Comparison of ENCODE assay signal across 16 cellular contexts in the genomic region with DNA sequence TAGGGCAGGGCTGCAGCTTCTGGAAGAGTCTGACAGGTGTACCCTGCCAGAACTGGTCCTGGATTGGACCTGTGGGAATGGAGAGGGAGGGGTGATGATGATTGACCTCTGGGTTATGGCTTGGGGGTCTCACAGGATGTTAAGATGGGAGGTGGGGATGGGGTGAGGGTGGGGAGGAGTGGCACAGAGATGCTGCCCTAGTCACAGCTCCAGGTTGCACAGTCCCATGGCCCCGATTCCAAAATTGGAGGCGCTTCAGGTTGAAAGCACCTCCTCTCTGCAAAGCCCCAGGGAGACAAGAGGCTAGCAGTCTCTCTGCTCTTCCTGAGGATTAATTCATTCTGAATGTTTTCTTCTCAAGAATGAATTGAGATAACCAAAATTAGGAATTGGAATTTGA.
DNase-seq lines count a peak whose midpoint lies in the region; ATAC-seq and TF ChIP-seq lines count a peak whose summit lies in the region.
"Had no signal": no experiment of that assay in that cellular context is flagged by ENCODE, and none has a peak within 500 bp of the region (broad histone marks: within the 10 kb centered on the region; RNA-seq: fewer than 3 reads in every experiment).

No MANE protein-coding gene starts in this region.

- H3K27me3 ChIP-seq in heart left ventricle (no peaks in the 10 kb centered on the region), endodermal cell (ENCODE audit: control insufficient read depth, insufficient read depth, low read length, poor library complexity, severe bottlenecking) (no peaks in the 10 kb centered on the region), foreskin keratinocyte (no peaks in the 10 kb centered on the region)
- H3K27me3 ChIP-seq: BLaER1 had no signal

- H3K4me1 Mint-ChIP-seq in endodermal cell = no peaks in the 10 kb centered on the region
- peaks cover 39% of the 10 kb centered on the region for H3K4me1 Mint-ChIP-seq in nephron progenitor cell
- peaks cover 7% of the 10 kb centered on the region for H3K4me1 Mint-ChIP-seq in HFFc6 (ENCODE audit: low read depth)
- H3K4me1 Mint-ChIP-seq: CD4-positive, alpha-beta memory T cell; GM23338 had no signal

- intact Hi-C loops in cardiac septum (cut with DNase I) (loop anchor here (5.0 kb wide), 1 partner anchor 80 kb away; no protein-coding TSS in a partner anchor), heart left ventricle (cut with DNase I) (loop anchor here in 4 of 10 donors (5.0 to 10.0 kb wide), 4 partner anchors 78 to 318 kb away; no protein-coding TSS in a partner anchor)

- peaks cover 0 to 29% (median 16%) of the 10 kb centered on the region in 12 donors for H3K4me1 ChIP-seq in heart left ventricle
- H3K4me1 ChIP-seq in endodermal cell (ENCODE audit: control insufficient read depth, insufficient read depth, low read length) = no peaks in the 10 kb centered on the region
- no peaks in the 10 kb centered on the region for H3K4me1 ChIP-seq in foreskin keratinocyte
- H3K4me1 ChIP-seq: BLaER1 had no signal

- no peaks in the 10 kb centered on the region for H3K36me3 Mint-ChIP-seq in endodermal cell (ENCODE audit: low read depth)
- no peaks in the 10 kb centered on the region for H3K36me3 Mint-ChIP-seq in nephron progenitor cell (ENCODE audit: low read depth)
- no peaks in the 10 kb centered on the region for H3K36me3 Mint-ChIP-seq in HFFc6 (ENCODE audit: low read depth)
- H3K36me3 Mint-ChIP-seq: CD14-positive monocyte; CD4-positive, alpha-beta memory T cell had no signal

- no peak for TF ChIP-seq POLR2A in heart left ventricle (IDR thresholded peaks at IDR 0.05)

- no peak overlapping the region for H3K9ac ChIP-seq in endodermal cell (ENCODE audit: extremely low read depth, low read length, poor library complexity, severe bottlenecking)
- H3K9ac ChIP-seq: BLaER1 had no signal

- ATAC-seq in heart left ventricle (no peak), foreskin keratinocyte (no peak)
- ATAC-seq: GM23338 had no signal

- H3K9me3 ChIP-seq in heart left ventricle (no peaks in the 10 kb centered on the region), endodermal cell (ENCODE audit: control insufficient read depth, low read length) (no peaks in the 10 kb centered on the region)

- H3K4me3 Mint-ChIP-seq in endodermal cell (no peak overlapping the region), nephron progenitor cell (no peak overlapping the region), HFFc6 (no peak overlapping the region)
- H3K4me3 Mint-ChIP-seq: CD14-positive monocyte; CD4-positive, alpha-beta memory T cell; GM23338 had no signal

- no peak overlapping the region for H3K27ac ChIP-seq in heart left ventricle
- no peak overlapping the region for H3K27ac ChIP-seq in endodermal cell (ENCODE audit: low read depth, low read length)
- no peak overlapping the region for H3K27ac ChIP-seq in foreskin keratinocyte
- H3K27ac ChIP-seq: BLaER1 had no signal

- H3K27ac Mint-ChIP-seq in endodermal cell (no peak overlapping the region), nephron progenitor cell (peak overlapping the region; percentile 61), HFFc6 (no peak overlapping the region)
- H3K27ac Mint-ChIP-seq: CD14-positive monocyte, GM23338 had no signal

- no peak overlapping the region for H3K4me3 ChIP-seq in heart left ventricle
- no peak overlapping the region for H3K4me3 ChIP-seq in endodermal cell (ENCODE audit: low read length)
- H3K4me3 ChIP-seq: BLaER1, GM23338 had no signal

- H3K36me3 ChIP-seq in heart left ventricle (no peaks in the 10 kb centered on the region), endodermal cell (ENCODE audit: control insufficient read depth, insufficient read depth, low read length) (no peaks in the 10 kb centered on the region)
- H3K36me3 ChIP-seq: BLaER1 had no signal

- 97 to 100% (median 99%) methylated on average over 2 of the region's 2 CpGs for WGBS in heart left ventricle, 4 donors
- WGBS in endodermal cell (ENCODE audit: insufficient coverage in 1 of 2, insufficient read length in 1 of 2), 2 experiments = 96 to 100% methylated on average over 2 of the region's 2 CpGs

- H3K9me3 Mint-ChIP-seq in endodermal cell (no peaks in the 10 kb centered on the region), nephron progenitor cell (peaks cover 4% of the 10 kb centered on the region), HFFc6 (no peaks in the 10 kb centered on the region)
- H3K9me3 Mint-ChIP-seq: CD4-positive, alpha-beta memory T cell; GM23338 had no signal

- H3K27me3 Mint-ChIP-seq in endodermal cell (ENCODE audit: insufficient read depth) (peaks cover 1% of the 10 kb centered on the region), nephron progenitor cell (ENCODE audit: low read depth, poor library complexity) (no peaks in the 10 kb centered on the region), HFFc6 (ENCODE audit: insufficient read depth) (peaks cover 15% of the 10 kb centered on the region; the same call in 1 of the 2 replicates)

- DNase-seq in cardiac septum (ENCODE audit: low spot score) (peak; percentile 33), heart left ventricle (no peak), endodermal cell (peak; percentile 17), nephron progenitor cell (no peak), HFFc6 (no peak), NCI-H345 (lab: John Stamatoyannopoulos, UW) (no peak), foreskin keratinocyte (no peak)
- DNase-seq: 8988T; CD4-positive, alpha-beta memory T cell; DMS153; DMS79; GDM1; H7 had no signal

- TF ChIP-seq CTCF in heart left ventricle (IDR thresholded peaks at IDR 0.05) = no peak
- no peak for TF ChIP-seq CTCF in endodermal cell (conservative IDR thresholded peaks at IDR 0.05)
- TF ChIP-seq CTCF in nephron progenitor cell (IDR thresholded peaks at IDR 0.05) = no peak
- TF ChIP-seq CTCF in HFFc6 (IDR thresholded peaks at IDR 0.05) = no peak
- TF ChIP-seq CTCF in foreskin keratinocyte (conservative IDR thresholded peaks at IDR 0.05) = no peak

Comparison
In these comparisons a context has a peak if more than half of its experiments do, and no peak if none do; other contexts are left out.
1. DNase-seq: peak in cardiac septum (single experiment) and endodermal cell (single experiment); none in heart left ventricle (0 of 5), nephron progenitor cell (single experiment), HFFc6 (single experiment), NCI-H345 (single experiment) and foreskin keratinocyte (0 of 2).